10 cellular contexts compared by ENCODE assay signal in genomic region chr2:177599072-177599688, GRCh38.
DNase-seq lines count a peak whose midpoint lies in the region; ATAC-seq and TF ChIP-seq lines count a peak whose summit lies in the region.
"Had no signal": no experiment of that assay in that cellular context is flagged by ENCODE, and none has a peak within 500 bp of the region (broad histone marks: within the 10 kb centered on the region; RNA-seq: fewer than 3 reads in every experiment).

No MANE protein-coding gene starts in this region.

- H3K79me2 ChIP-seq in PC-3 (ENCODE audit: low read length) = no peaks in the 10 kb centered on the region

- H2BK120ac ChIP-seq in neuronal stem cell (ENCODE audit: low read depth, low read length) = no peak overlapping the region

- no peak overlapping the region for H3K18ac ChIP-seq in neuronal stem cell (ENCODE audit: low read length)

- H3K27ac ChIP-seq in PC-3 (ENCODE audit: low read length) = no peak overlapping the region
- H3K27ac ChIP-seq in left ventricle myocardium inferior (replicated peaks) = peak overlapping the region; percentile 67
- H3K27ac ChIP-seq in psoas muscle = peak overlapping the region; percentile 50
- H3K27ac ChIP-seq in neuronal stem cell (replicated peaks; ENCODE audit: low read length) = no peak overlapping the region

- CTCF ChIA-PET in PC-3 (lab: Charles Lee) = no interaction called here

- H3K9me3 ChIP-seq in HAP-1 = no peaks in the 10 kb centered on the region
- no peaks in the 10 kb centered on the region for H3K9me3 ChIP-seq in PC-3 (ENCODE audit: low read length)
- H3K9me3 ChIP-seq in left ventricle myocardium inferior (replicated peaks) = no peaks in the 10 kb centered on the region
- no peaks in the 10 kb centered on the region for H3K9me3 ChIP-seq in psoas muscle
- H3K9me3 ChIP-seq in neuronal stem cell (replicated peaks in 1 of 2; ENCODE audit: control insufficient read depth in 2 of 2, insufficient read depth in 1 of 2, low read depth in 1 of 2, low read length in 2 of 2) = peaks cover 0 to 2% of the 10 kb centered on the region in 2 donors

- no peak overlapping the region for H3K14ac ChIP-seq in neuronal stem cell (ENCODE audit: low read length)

- TF ChIP-seq CTCF in PC-3 (conservative IDR thresholded peaks at IDR 0.05; ENCODE audit: low read depth, low read length) (no peak), left ventricle myocardium inferior (IDR thresholded peaks at IDR 0.05; ENCODE audit: borderline replicate concordance) (no peak), psoas muscle (IDR thresholded peaks at IDR 0.05) (no peak)

- H2AFZ ChIP-seq in PC-3 (ENCODE audit: low read length) (no peak overlapping the region), neuronal stem cell (ENCODE audit: low read length) (no peak overlapping the region)

- no peak overlapping the region for H3K23ac ChIP-seq in neuronal stem cell (ENCODE audit: low read depth, low read length, poor library complexity)

- H3K9ac ChIP-seq in PC-3 (ENCODE audit: low read length) = no peak overlapping the region
- no peak overlapping the region for H3K9ac ChIP-seq in neuronal stem cell (ENCODE audit: low read depth, low read length, poor library complexity)

- no peak overlapping the region for H2BK15ac ChIP-seq in neuronal stem cell (ENCODE audit: low read length)

- H4K20me1 ChIP-seq in PC-3 (ENCODE audit: low read length) = no peaks in the 10 kb centered on the region

- H3K4ac ChIP-seq in neuronal stem cell (ENCODE audit: low read length) = no peak overlapping the region

- H3K79me1 ChIP-seq in neuronal stem cell (ENCODE audit: low read depth, low read length) = no peaks in the 10 kb centered on the region

- BruUV-seq in PC-3 (replicated peaks; lab: Mats Ljungman, UMichigan) = no TSS peak

- no peak overlapping the region for H2AK5ac ChIP-seq in neuronal stem cell (ENCODE audit: low read depth, low read length)

- H2BK12ac ChIP-seq in neuronal stem cell (ENCODE audit: low read length) = no peak overlapping the region

- in situ Hi-C loops in HAP-1 (cut with MboI; ENCODE audit: low sequenced_read_pairs) = no loop called here

- no peaks in the 10 kb centered on the region for H3K9me2 ChIP-seq in PC-3 (replicated peaks; ENCODE audit: low read length)

- no peak overlapping the region for H4K91ac ChIP-seq in neuronal stem cell (ENCODE audit: low read depth, low read length, poor library complexity)

- intact Hi-C loops in PC-3 (cut with micrococcal nuclease) = no loop called here
- intact Hi-C loops in left ventricle myocardium inferior (cut with micrococcal nuclease) = no loop called here
- intact Hi-C loops in psoas muscle (cut with DNase I) = no loop called here

- no peak overlapping the region for H4K8ac ChIP-seq in neuronal stem cell (ENCODE audit: low read depth, low read length)

- H3K4me2 ChIP-seq in PC-3 (ENCODE audit: low read length) (no peak overlapping the region), neuronal stem cell (ENCODE audit: insufficient read depth, low read length, poor library complexity, severe bottlenecking) (no peak overlapping the region)

- WGBS in psoas muscle, 3 donors = 65 to 68% (median 66%) methylated on average over 3 of the region's 3 CpGs
- WGBS in neuronal stem cell (ENCODE audit: extremely low coverage in 2 of 2, insufficient read length in 2 of 2, insufficient replicate concordance in 1 of 2), 2 donors = no CpG with 5 or more reads among the region's 3 CpGs

- ATAC-seq in PC-3 = peak; percentile 26; the same call in 1 of the 2 replicates
- no peak for ATAC-seq in psoas muscle
- ATAC-seq in GM19328 (IDR thresholded peaks at IDR 0.05; ENCODE audit: unreplicated experiment) = no peak

- DNase-seq in HAP-1 (ENCODE audit: low spot score in 2 of 2) (peak; percentile 53 to 56), PC-3 (no peak), left ventricle myocardium inferior (no peak), psoas muscle (no peak), neuronal stem cell (ENCODE audit: low spot score) (no peak), UCSD-AML1 (lab: John Stamatoyannopoulos, UW; ENCODE audit: unreplicated experiment) (no peak)
- DNase-seq: amniotic stem cell, KG1, NCI-H1105 treated with DMSO at 0.1 percent for 48 hours had no signal

- POLR2A ChIA-PET in PC-3 (lab: Charles Lee; ENCODE audit: unreplicated experiment) = no interaction called here

- H3K4me1 ChIP-seq in HAP-1 (peaks cover 45% of the 10 kb centered on the region), PC-3 (ENCODE audit: insufficient read depth, low read length) (peaks cover 2% of the 10 kb centered on the region; the same call in 1 of the 2 replicates), left ventricle myocardium inferior (peaks cover 21% of the 10 kb centered on the region), psoas muscle (peaks cover 17% of the 10 kb centered on the region), neuronal stem cell (ENCODE audit: control insufficient read depth in 2 of 2, insufficient read depth in 1 of 2, low read depth in 1 of 2, low read length in 2 of 2) (peaks cover under 1 to 21% of the 10 kb centered on the region in 2 donors)

- H3K4me3 ChIP-seq in HAP-1 (no peak overlapping the region), PC-3 (ENCODE audit: low read length) (no peak overlapping the region), left ventricle myocardium inferior (peak overlapping the region; percentile 9), psoas muscle (no peak overlapping the region), neuronal stem cell (ENCODE audit: low read length in 2 of 2) (no peak overlapping the region)

- no peak overlapping the region for H2BK5ac ChIP-seq in neuronal stem cell (ENCODE audit: low read length)

- H3K36me3 ChIP-seq in HAP-1 (replicated peaks) (no peaks in the 10 kb centered on the region), PC-3 (ENCODE audit: low read depth, low read length) (no peaks in the 10 kb centered on the region), left ventricle myocardium inferior (no peaks in the 10 kb centered on the region), psoas muscle (ENCODE audit: insufficient read depth in 1 of 2, low read depth in 1 of 2) (no peaks in the 10 kb centered on the region), neuronal stem cell (replicated peaks in 1 of 2; ENCODE audit: control insufficient read depth in 2 of 2, insufficient read depth in 2 of 2, low read length in 2 of 2) (no peaks in the 10 kb centered on the region)

- H3K27me3 ChIP-seq in HAP-1 (ENCODE audit: low read depth) (no peaks in the 10 kb centered on the region), PC-3 (ENCODE audit: low read length) (no peaks in the 10 kb centered on the region; the same call in 1 of the 2 replicates), left ventricle myocardium inferior (ENCODE audit: low read depth) (no peaks in the 10 kb centered on the region), psoas muscle (ENCODE audit: insufficient read depth in 3 of 3, low read length in 2 of 3) (no peaks in the 10 kb centered on the region), neuronal stem cell (ENCODE audit: control insufficient read depth in 3 of 3, insufficient read depth in 3 of 3, low read depth in 1 of 3, low read length in 3 of 3) (no peaks in the 10 kb centered on the region)

- no peaks in the 10 kb centered on the region for H3F3A ChIP-seq in PC-3 (ENCODE audit: low read length, unreplicated experiment)

Comparison
In these comparisons a context has a peak if more than half of its experiments do, and no peak if none do; other contexts are left out.
1. DNase-seq: peak in HAP-1 (2 of 2); none in PC-3 (single experiment), left ventricle myocardium inferior (single experiment), psoas muscle (0 of 2), neuronal stem cell (single experiment) and UCSD-AML1 (single experiment).
2. H3K27ac ChIP-seq: peak in left ventricle myocardium inferior (single experiment) and psoas muscle (single experiment); none in PC-3 (single experiment) and neuronal stem cell (single experiment).